ENCODE assay signal across 21 cellular contexts in genomic region chr12:120630139-120630895, GRCh38. TPM values are rescaled to one million over a fixed set of nuclear protein-coding genes. Genes with fewer than 3 reads are reported as not detected.
DNase-seq lines count a peak whose midpoint lies in the region; ATAC-seq and TF ChIP-seq lines count a peak whose summit lies in the region.
"Had no signal": no experiment of that assay in that cellular context is flagged by ENCODE, and none has a peak within 500 bp of the region (broad histone marks: within the 10 kb centered on the region; RNA-seq: fewer than 3 reads in every experiment).

No MANE protein-coding gene starts in this region.

- peaks cover 14% of the 10 kb centered on the region for H3K27me3 Mint-ChIP-seq in HFFc6 (ENCODE audit: insufficient read depth)
- H3K27me3 Mint-ChIP-seq in chondrocyte (ENCODE audit: low read depth): peaks cover 24% of the 10 kb centered on the region

- no peaks in the 10 kb centered on the region for H3K9me2 ChIP-seq in Karpas-422 (replicated peaks; ENCODE audit: insufficient read depth, low read length)

- H2AFZ ChIP-seq in Karpas-422 (ENCODE audit: low read length): no peak overlapping the region

- H3K9me3 Mint-ChIP-seq in HFFc6: no peaks in the 10 kb centered on the region
- H3K9me3 Mint-ChIP-seq in chondrocyte (ENCODE audit: low read depth): no peaks in the 10 kb centered on the region
- H3K9me3 Mint-ChIP-seq: activated naive CD8-positive, alpha-beta T cell treated with anti-CD3 and anti-CD28 coated beads, Interleukin-2, amount 10 ng/mL, durations not matched to agents 7 days and 5 days; CD14-positive monocyte; IgD-negative memory B cell; mesothelial cell of epicardium; nephron had no signal

- TF ChIP-seq CTCF in HFFc6 (IDR thresholded peaks at IDR 0.05) (no peak), chondrocyte (IDR thresholded peaks at IDR 0.05) (no peak)

- no peaks in the 10 kb centered on the region for H4K20me1 ChIP-seq in Karpas-422 (ENCODE audit: insufficient read depth, low read depth, low read length)

- no peak overlapping the region for H3K9ac ChIP-seq in Karpas-422 (ENCODE audit: low read length)

- no peaks in the 10 kb centered on the region for H3K36me3 Mint-ChIP-seq in HFFc6 (ENCODE audit: low read depth)
- H3K36me3 Mint-ChIP-seq in chondrocyte (ENCODE audit: low read depth): no peaks in the 10 kb centered on the region
- H3K36me3 Mint-ChIP-seq: activated naive CD8-positive, alpha-beta T cell treated with anti-CD3 and anti-CD28 coated beads, Interleukin-2, amount 10 ng/mL, durations not matched to agents 7 days and 5 days; CD14-positive monocyte; IgD-negative memory B cell; mesothelial cell of epicardium had no signal

- no peaks in the 10 kb centered on the region for H3K27me3 ChIP-seq in Karpas-422 (ENCODE audit: low read length)
- H3K27me3 ChIP-seq: pancreas had no signal

- DNase-seq in HFFc6 (peak; percentile 25), chondrocyte (ENCODE audit: low spot score) (peak; percentile 39), pons (ENCODE audit: low spot score) (peak; percentile 27), Karpas-422 (no peak), Kasumi-1 (lab: John Stamatoyannopoulos, UW) (no peak), NCI-H146 treated with DMSO at 0.1 percent for 48 hours (lab: John Stamatoyannopoulos, UW; ENCODE audit: unreplicated experiment) (no peak)
- DNase-seq: activated CD4-positive, alpha-beta T cell treated with anti-CD3 and anti-CD28 coated beads, Interleukin-2, amount 50 U/mL, for 1 hour; activated CD8-positive, alpha-beta memory T cell treated with anti-CD3 and anti-CD28 coated beads, Interleukin-2, amount 50 U/mL, for 4 hours; activated naive CD8-positive, alpha-beta T cell treated with anti-CD3 and anti-CD28 coated beads, Interleukin-2, amount 10 ng/mL, durations not matched to agents 7 days and 5 days; EL; NCI-H187; NCI-H345; pancreas had no signal

- H3K4me3 Mint-ChIP-seq in HFFc6 (peak overlapping the region; percentile 24; the same call in 1 of the 2 replicates), chondrocyte (ENCODE audit: unreplicated experiment) (no peak overlapping the region)
- H3K4me3 Mint-ChIP-seq: activated naive CD8-positive, alpha-beta T cell treated with anti-CD3 and anti-CD28 coated beads, Interleukin-2, amount 10 ng/mL, durations not matched to agents 7 days and 5 days; CD14-positive monocyte; mesothelial cell of epicardium; nephron had no signal

- no peak overlapping the region for H3K4me2 ChIP-seq in Karpas-422 (ENCODE audit: low read depth, low read length, poor library complexity, severe bottlenecking)

- no peaks in the 10 kb centered on the region for H3K79me2 ChIP-seq in Karpas-422 (ENCODE audit: low read length)

- ATAC-seq in SK-N-SH treated with all-trans-retinoic acid at 6 μM for 48 hours: peak; percentile 58; the same call in 1 of the 3 replicates
- ATAC-seq: pancreas had no signal

- H3K9me3 ChIP-seq in Karpas-422 (ENCODE audit: low read length): no peaks in the 10 kb centered on the region
- H3K9me3 ChIP-seq: pancreas had no signal

- no peak overlapping the region for H3K4me3 ChIP-seq in Karpas-422 (ENCODE audit: low read length)
- H3K4me3 ChIP-seq: pancreas had no signal

- H3K27ac Mint-ChIP-seq in HFFc6: peak overlapping the region; percentile 33
- no peak overlapping the region for H3K27ac Mint-ChIP-seq in chondrocyte (ENCODE audit: unreplicated experiment)
- H3K27ac Mint-ChIP-seq: activated naive CD8-positive, alpha-beta T cell treated with anti-CD3 and anti-CD28 coated beads, Interleukin-2, amount 10 ng/mL, durations not matched to agents 7 days and 5 days; IgD-negative memory B cell; mesothelial cell of epicardium; nephron had no signal

- no peak overlapping the region for H3K27ac ChIP-seq in Karpas-422 (ENCODE audit: low read length)
- H3K27ac ChIP-seq: pancreas, VCaP had no signal

- H3K4me1 Mint-ChIP-seq in HFFc6 (ENCODE audit: low read depth) (peaks cover 7% of the 10 kb centered on the region), chondrocyte (ENCODE audit: low read depth) (no peaks in the 10 kb centered on the region)
- H3K4me1 Mint-ChIP-seq: activated naive CD8-positive, alpha-beta T cell treated with anti-CD3 and anti-CD28 coated beads, Interleukin-2, amount 10 ng/mL, durations not matched to agents 7 days and 5 days; IgD-negative memory B cell; mesothelial cell of epicardium; nephron had no signal

- H3K4me1 ChIP-seq in Karpas-422 (ENCODE audit: low read length): peaks cover 5% of the 10 kb centered on the region; the same call in 1 of the 2 replicates
- H3K4me1 ChIP-seq: pancreas had no signal

- no peaks in the 10 kb centered on the region for H3K36me3 ChIP-seq in Karpas-422 (ENCODE audit: insufficient read depth, low read length)
- H3K36me3 ChIP-seq: pancreas had no signal

TF ChIP-seq in SK-N-SH treated with all-trans-retinoic acid at 6 μM for 48 hours, 23 proteins besides CTCF, POLR2A, EP300 and RAD21:
- TF ChIP-seq RARB (CRISPR knock-in tag; IDR thresholded peaks at IDR 0.05): no peak
- no peak for TF ChIP-seq ARNTL (CRISPR knock-in tag; IDR thresholded peaks at IDR 0.05; ENCODE audit: borderline replicate concordance, low read depth)
- TF ChIP-seq TCF4 (CRISPR knock-in tag; IDR thresholded peaks at IDR 0.05; ENCODE audit: borderline replicate concordance): no peak
- TF ChIP-seq ZFP30 (CRISPR knock-in tag; IDR thresholded peaks at IDR 0.05): no peak
TF ChIP-seq in SK-N-SH treated with all-trans-retinoic acid at 6 μM for 48 hours: peak in this region for 0.

RNA-seq across cellular contexts. Expression of gene CABP1, which starts 10.1 kb away (rescaled TPM):
- total RNA-seq in HFFc6 (2021; fragmentation: NEBNext Ultra II Directional; extraction: Animal tissue kit (Norgen Biotek cat#: 25700)): 1 to 10 TPM in 4 of 6 experiments, under 1 TPM in 2; 0.09 to 2.2 (median 1.4) TPM
- not detected in 3 replicates for total RNA-seq in chondrocyte
- total RNA-seq in Karpas-422 (2014; rRNA removed; shearing (Covaris generic); ENCODE audit: low replicate concordance): not detected in 2 replicates
- total RNA-seq: H4; T-helper 2 cell treated with Interferon-gamma antibody and Interleukin-4, amounts not matched to agents 100 ng/mL and 5 ng/mL, for 36 hours had no signal

RNA-seq across cellular contexts. Expression of gene POP5, which starts 49.1 kb away (rescaled TPM):
- total RNA-seq in HFFc6 (2021; fragmentation: NEBNext Ultra II Directional; extraction: Animal tissue kit (Norgen Biotek cat#: 25700)): 10 to 100 TPM; 56.5 to 63.4 (median 60.6) TPM
- total RNA-seq in chondrocyte: 25.1 to 59.8 TPM (median 27.8 TPM) in 3 replicates
- total RNA-seq in Karpas-422 (2014; rRNA removed; shearing (Covaris generic); ENCODE audit: low replicate concordance): 69.1 and 72.9 TPM in 2 replicates

RNA-seq across cellular contexts. Expression of gene MLEC, which starts 56.6 kb away (rescaled TPM):
- 100 to 1,000 TPM; 195 to 241 (median 209) TPM for total RNA-seq in HFFc6 (2021; fragmentation: NEBNext Ultra II Directional; extraction: Animal tissue kit (Norgen Biotek cat#: 25700))
- 143 to 204 TPM (median 144 TPM) in 3 replicates for total RNA-seq in chondrocyte
- 80.8 and 88.3 TPM in 2 replicates for total RNA-seq in Karpas-422 (2014; rRNA removed; shearing (Covaris generic); ENCODE audit: low replicate concordance)

Comparison
In these comparisons a context has a peak if more than half of its experiments do, and no peak if none do; other contexts are left out.
1. DNase-seq: peak in HFFc6 (single experiment), chondrocyte (single experiment) and pons (single experiment); none in Karpas-422 (single experiment), Kasumi-1 (0 of 2) and NCI-H146 treated with DMSO at 0.1 percent for 48 hours (single experiment).